15 cellular contexts compared by ENCODE assay signal in the genomic region with DNA sequence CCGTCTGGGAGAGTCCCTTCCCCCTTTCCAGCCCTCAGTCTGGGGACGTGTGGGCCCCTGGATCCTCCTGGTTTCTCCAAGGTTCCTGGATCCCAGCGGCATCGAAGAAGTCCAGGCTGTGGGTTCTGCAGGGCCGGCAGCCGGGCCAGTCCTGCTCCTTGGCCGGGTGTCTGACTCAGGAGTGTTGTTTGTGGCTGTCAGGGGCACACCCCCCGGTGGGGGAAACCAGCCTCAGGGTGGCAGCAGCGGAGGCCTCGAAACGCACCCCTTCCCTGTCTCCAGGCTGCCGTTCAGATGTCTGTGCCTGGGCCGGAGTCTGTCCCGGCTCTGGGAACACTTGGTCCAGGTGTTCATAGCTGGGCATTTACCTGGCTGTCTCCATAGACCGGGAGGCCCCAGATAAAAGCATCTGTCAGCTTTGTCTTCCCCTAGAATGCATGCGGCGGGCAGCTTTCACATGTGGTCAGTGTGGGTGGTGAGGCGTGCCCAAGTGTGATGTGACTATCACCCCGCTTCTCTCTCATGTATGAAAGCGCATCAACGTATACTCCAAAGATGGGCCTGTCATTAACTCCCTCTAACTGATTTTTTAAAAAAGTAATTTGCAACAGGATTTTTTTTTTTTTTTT. TPM values are rescaled to one million over a fixed set of nuclear protein-coding genes. Genes with fewer than 3 reads are reported as not detected.
DNase-seq lines count a peak whose midpoint lies in the region; ATAC-seq and FAIRE-seq lines count a peak whose summit lies in the region.
"Had no signal": no experiment of that assay in that cellular context is flagged by ENCODE, and none has a peak within 500 bp of the region (broad histone marks: within the 10 kb centered on the region; RNA-seq: fewer than 3 reads in every experiment).

No MANE protein-coding gene starts in this region.

- H3K27ac ChIP-seq in small intestine (ENCODE audit: low read depth in 1 of 2, low read length in 1 of 2) = no peak overlapping the region

- peaks cover 0 to 3% of the 10 kb centered on the region in 2 donors for H3K4me1 ChIP-seq in small intestine (ENCODE audit: control insufficient read depth in 2 of 2, insufficient read depth in 1 of 2, low read depth in 1 of 2, low read length in 1 of 2)
- H3K4me1 ChIP-seq: Caco-2 had no signal

- H3K4me3 ChIP-seq in small intestine (ENCODE audit: low read depth in 1 of 2, low read length in 2 of 2) = no peak overlapping the region

- H3K36me3 Mint-ChIP-seq in activated naive CD8-positive, alpha-beta T cell = no peaks in the 10 kb centered on the region

- peaks cover 58% of the 10 kb centered on the region for H3K4me1 Mint-ChIP-seq in activated naive CD8-positive, alpha-beta T cell (ENCODE audit: low read depth)
- H3K4me1 Mint-ChIP-seq: nephron had no signal

- FAIRE-seq in GM18507 (lab: Jason Lieb, UNC) (peak; percentile 73), small intestine (lab: Jason Lieb, UNC) (no peak)
- FAIRE-seq: endothelial cell of umbilical vein had no signal

- H3K9me3 ChIP-seq in small intestine (ENCODE audit: control insufficient read depth, low read depth) = no peaks in the 10 kb centered on the region
- H3K9me3 ChIP-seq: Caco-2 had no signal

- WGBS in small intestine, 3 donors = 62 to 77% (median 63%) methylated on average over 20 to 21 of the region's 21 CpGs

- H3K27me3 ChIP-seq in small intestine (ENCODE audit: control insufficient read depth in 2 of 2, insufficient read depth in 2 of 2, low read length in 2 of 2) = peaks cover 0 to 2% of the 10 kb centered on the region in 2 donors

- H3K36me3 ChIP-seq in small intestine (ENCODE audit: control insufficient read depth in 2 of 2, insufficient read depth in 2 of 2, low read length in 2 of 2) = no peaks in the 10 kb centered on the region

- no peak for ATAC-seq in GM19463 (IDR thresholded peaks at IDR 0.05; ENCODE audit: unreplicated experiment)
- ATAC-seq: SK-N-SH treated with all-trans-retinoic acid at 6 μM for 48 hours had no signal

- H3K9me3 Mint-ChIP-seq in activated naive CD8-positive, alpha-beta T cell (ENCODE audit: low read depth) = no peaks in the 10 kb centered on the region
- H3K9me3 Mint-ChIP-seq: nephron had no signal

- no peak for DNase-seq in GM18507 (ENCODE audit: extremely low spot score, insufficient read length, low read depth)
- DNase-seq in activated CD4-positive, alpha-beta T cell treated with anti-CD3 and anti-CD28 coated beads, Interleukin-2, amount 50 U/mL, for 1 hour = peak; percentile 37
- peak; percentile 49 for DNase-seq in stimulated activated CD8-positive, alpha-beta memory T cell treated with anti-CD3 and anti-CD28 coated beads, Interleukin-12 subunit alpha, Interleukin-12 subunit beta, amount 100 ng/mL, for 1 hour (ENCODE audit: low read depth)
- DNase-seq in NCI-H1092 treated with DMSO at 0.1 percent for 48 hours (lab: John Stamatoyannopoulos, UW) = no peak
- no peak for DNase-seq in cerebellum (ENCODE audit: low spot score)
- no peak for DNase-seq in small intestine
- DNase-seq: amniotic stem cell, Caco-2, NCI-H69 had no signal

- peak overlapping the region; percentile 34 for H3K27ac Mint-ChIP-seq in activated naive CD8-positive, alpha-beta T cell
- H3K27ac Mint-ChIP-seq: nephron had no signal

- peak overlapping the region; percentile 22 for H3K4me3 Mint-ChIP-seq in activated naive CD8-positive, alpha-beta T cell
- H3K4me3 Mint-ChIP-seq: nephron had no signal

- peaks cover 9% of the 10 kb centered on the region for H3K27me3 Mint-ChIP-seq in activated naive CD8-positive, alpha-beta T cell

RNA-seq across cellular contexts. Expression of gene RAP1GAP2, which starts 3.6 kb away (rescaled TPM):
- total RNA-seq in cerebellum = 17.3 TPM
- polyA plus RNA-seq in small intestine = 10 to 100 TPM in 1 of 3 donors, 1 to 10 TPM in 2; 4.9 to 10.4 (median 6.5) TPM

RNA-seq across cellular contexts. Expression of gene CCDC92B, which starts 43.2 kb away (rescaled TPM):
- 1.2 TPM for total RNA-seq in cerebellum
- under 1 TPM in 2 of 3 donors, not detected in 1; 0.22 to 0.75 TPM for polyA plus RNA-seq in small intestine
- total RNA-seq: endothelial cell of umbilical vein, M059J had no signal
- polyA plus RNA-seq: endothelial cell of umbilical vein had no signal

Comparison
In these comparisons a context has a peak if more than half of its experiments do, and no peak if none do; other contexts are left out.
1. DNase-seq: peak in activated CD4-positive, alpha-beta T cell treated with anti-CD3 and anti-CD28 coated beads, Interleukin-2, amount 50 U/mL, for 1 hour (single experiment) and stimulated activated CD8-positive, alpha-beta memory T cell treated with anti-CD3 and anti-CD28 coated beads, Interleukin-12 subunit alpha, Interleukin-12 subunit beta, amount 100 ng/mL, for 1 hour (single experiment); none in GM18507 (single experiment), NCI-H1092 treated with DMSO at 0.1 percent for 48 hours (single experiment), cerebellum (single experiment) and small intestine (single experiment).